ENCODE assay signal across 8 cellular contexts in the genomic region with DNA sequence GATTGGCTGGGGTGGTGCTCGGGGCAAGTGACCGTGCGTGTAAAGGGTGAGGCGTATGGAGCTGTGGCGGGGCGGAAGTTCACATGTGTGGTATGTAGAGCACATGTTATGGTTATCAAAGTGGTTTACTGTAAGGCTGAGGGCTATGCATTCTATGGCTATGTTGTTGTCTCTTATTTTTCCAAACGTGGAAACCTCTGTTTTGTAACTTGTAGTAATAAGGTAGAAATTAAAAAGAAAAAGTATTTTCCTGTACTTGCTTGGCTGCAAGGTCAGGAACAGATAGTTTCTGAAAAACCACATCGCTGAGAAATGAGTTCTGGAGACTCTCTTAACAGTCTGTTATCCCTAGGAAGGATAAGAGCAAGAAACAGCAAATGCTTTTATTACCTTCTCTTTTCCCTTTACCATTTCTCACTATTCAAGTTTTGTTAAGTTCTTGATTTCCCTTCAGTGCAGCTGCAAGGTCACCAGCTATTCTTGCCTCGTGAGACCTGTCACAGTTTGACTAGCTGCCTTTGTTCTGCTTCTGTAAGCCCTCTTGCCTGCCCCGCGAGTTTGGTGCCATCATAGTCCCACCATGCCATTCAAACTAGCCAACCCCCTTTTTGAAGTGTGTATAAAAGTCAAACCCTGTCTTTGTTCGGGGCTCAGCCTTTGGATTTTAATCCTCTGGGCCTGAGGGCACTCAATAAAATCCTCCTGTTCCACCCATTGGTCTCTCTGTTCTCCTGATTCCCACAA. TPM values are rescaled to one million over a fixed set of nuclear protein-coding genes. Genes with fewer than 3 reads are reported as not detected.
DNase-seq lines count a peak whose midpoint lies in the region; ATAC-seq and TF ChIP-seq lines count a peak whose summit lies in the region.

No MANE protein-coding gene starts in this region.

- no peaks in the 10 kb centered on the region for H3K9me2 ChIP-seq in Karpas-422 (replicated peaks; ENCODE audit: insufficient read depth, low read length)

- 0 out of 2 replicates have a peak overlapping the region, but pooled peaks have one; percentile 24 for H2AFZ ChIP-seq in Karpas-422 (ENCODE audit: low read length)

- no peaks in the 10 kb centered on the region for H3K27me3 ChIP-seq in H7 (ENCODE audit: control insufficient read depth, insufficient read depth, low read length)
- no peaks in the 10 kb centered on the region for H3K27me3 ChIP-seq in Karpas-422 (ENCODE audit: low read length)

- no peaks in the 10 kb centered on the region for H4K20me1 ChIP-seq in Karpas-422 (ENCODE audit: insufficient read depth, low read depth, low read length)

- peaks cover 50% of the 10 kb centered on the region for H3K4me1 Mint-ChIP-seq in stimulated activated effector memory CD8-positive, alpha-beta T cell treated with anti-CD3 and anti-CD28 coated beads, Interleukin-12 subunit alpha, Interleukin-12 subunit beta, amount 100 ng/mL, for 72 hours

- H3K4me1 ChIP-seq in Karpas-422 (ENCODE audit: low read length), result peaks cover 44% of the 10 kb centered on the region

- no peak overlapping the region for H3K4me3 Mint-ChIP-seq in stimulated activated effector memory CD8-positive, alpha-beta T cell treated with anti-CD3 and anti-CD28 coated beads, Interleukin-12 subunit alpha, Interleukin-12 subunit beta, amount 100 ng/mL, for 72 hours

- peak overlapping the region; percentile 87 for H3K27ac ChIP-seq in Karpas-422 (ENCODE audit: low read length)

- H3K36me3 ChIP-seq in H7 (replicated peaks; ENCODE audit: control insufficient read depth, insufficient read depth, low read length) (no peaks in the 10 kb centered on the region), Karpas-422 (ENCODE audit: insufficient read depth, low read length) (no peaks in the 10 kb centered on the region)

- DNase-seq in activated gamma-delta T cell treated with Interleukin-2 at 50 U/mL for 16 hours (peak; percentile 34), activated gamma-delta T cell (lab: John Stamatoyannopoulos, UW) (no peak), H7 (peak; percentile 67), Karpas-422 (no peak), SHP77 (lab: John Stamatoyannopoulos, UW) (peak; percentile 83 to 90), cardiac fibroblast (ENCODE audit: low read depth in 2 of 2) (peak in 1 of 2 donors; percentile 93), kidney glomerular epithelial cell (lab: John Stamatoyannopoulos, UW) (peak; percentile 96)
- peak in 1 of 2 donors; percentile 70 for DNase-seq in stimulated activated effector memory CD8-positive, alpha-beta T cell treated with anti-CD3 and anti-CD28 coated beads, Interleukin-12 subunit alpha, Interleukin-12 subunit beta, amount 100 ng/mL, for 72 hours (ENCODE audit: low spot score in 2 of 2)

- H3K9ac ChIP-seq in Karpas-422 (ENCODE audit: low read length), result peak overlapping the region; percentile 74

- H3K27ac Mint-ChIP-seq in stimulated activated effector memory CD8-positive, alpha-beta T cell treated with anti-CD3 and anti-CD28 coated beads, Interleukin-12 subunit alpha, Interleukin-12 subunit beta, amount 100 ng/mL, for 72 hours, result no peak overlapping the region

- peak overlapping the region; percentile 30; the same call in 1 of the 2 replicates for H3K4me3 ChIP-seq in H7 (ENCODE audit: insufficient read depth, low read depth, low read length)
- peak overlapping the region; percentile 61 for H3K4me3 ChIP-seq in Karpas-422 (ENCODE audit: low read length)
- peak overlapping the region; percentile 49 to 62 for H3K4me3 ChIP-seq in cardiac fibroblast (replicated peaks in 1 of 2; ENCODE audit: low read depth in 2 of 2, low read length in 2 of 2)

- ATAC-seq in stimulated activated effector memory CD8-positive, alpha-beta T cell treated with anti-CD3 and anti-CD28 coated beads, Interleukin-12 subunit alpha, Interleukin-12 subunit beta, amount 100 ng/mL, for 72 hours, result peak; percentile 88

- peak overlapping the region; percentile 83 for H3K4me2 ChIP-seq in Karpas-422 (ENCODE audit: low read depth, low read length, poor library complexity, severe bottlenecking)

- no peaks in the 10 kb centered on the region for H3K9me3 Mint-ChIP-seq in stimulated activated effector memory CD8-positive, alpha-beta T cell treated with anti-CD3 and anti-CD28 coated beads, Interleukin-12 subunit alpha, Interleukin-12 subunit beta, amount 100 ng/mL, for 72 hours

- TF ChIP-seq CTCF in cardiac fibroblast (IDR thresholded peaks at IDR 0.05; ENCODE audit: low read depth, low read length), result no peak

- H3K9me3 ChIP-seq in Karpas-422 (ENCODE audit: low read length), result peaks cover 3% of the 10 kb centered on the region; the same call in 1 of the 2 replicates

- H3K36me3 Mint-ChIP-seq in stimulated activated effector memory CD8-positive, alpha-beta T cell treated with anti-CD3 and anti-CD28 coated beads, Interleukin-12 subunit alpha, Interleukin-12 subunit beta, amount 100 ng/mL, for 72 hours, result no peaks in the 10 kb centered on the region

- no peaks in the 10 kb centered on the region for H3K79me2 ChIP-seq in Karpas-422 (ENCODE audit: low read length)

RNA-seq across cellular contexts. Expression of a gene that starts 9.5 kb away (rescaled TPM):
- total RNA-seq in H7 (2014; rRNA removed; shearing (Covaris generic)), result under 0.01 TPM in 2 replicates
- total RNA-seq in Karpas-422 (2014; rRNA removed; shearing (Covaris generic); ENCODE audit: low replicate concordance), result under 0.01 TPM in 2 replicates

RNA-seq across cellular contexts. Expression of a gene that starts 16.4 kb away (rescaled TPM):
- 59.5 and 92.3 TPM in 2 replicates for total RNA-seq in H7 (2014; rRNA removed; shearing (Covaris generic))
- total RNA-seq in Karpas-422 (2014; rRNA removed; shearing (Covaris generic); ENCODE audit: low replicate concordance), result 12.1 and 29.1 TPM in 2 replicates

Comparison
In these comparisons a context has a peak if more than half of its experiments do, and no peak if none do; other contexts are left out.
1. DNase-seq: peak in activated gamma-delta T cell treated with Interleukin-2 at 50 U/mL for 16 hours (single experiment), H7 (single experiment), SHP77 (2 of 2) and kidney glomerular epithelial cell (single experiment); none in activated gamma-delta T cell (single experiment) and Karpas-422 (single experiment).
2. Peak in every context shown above with its lines, with median percentiles within 50 percentile points of each other: H3K4me3 ChIP-seq.